In genomic region chr3:40523781-40524180, GRCh38 we compare ENCODE assay signal across 10 cellular contexts. TPM values are rescaled to one million over a fixed set of nuclear protein-coding genes. Genes with fewer than 3 reads are reported as not detected.
DNase-seq lines count a peak whose midpoint lies in the region; ATAC-seq and TF ChIP-seq lines count a peak whose summit lies in the region.
"Had no signal": no experiment of that assay in that cellular context is flagged by ENCODE, and none has a peak within 500 bp of the region (broad histone marks: within the 10 kb centered on the region; RNA-seq: fewer than 3 reads in every experiment).

No MANE protein-coding gene starts in this region.

- DNase-seq in activated CD4-positive, alpha-beta T cell treated with anti-CD3 and anti-CD28 coated beads, Interleukin-2, amount 10 ng/mL, durations not matched to agents 7 days and 5 days, result no peak
- no peak for DNase-seq in activated CD4-positive, alpha-beta T cell treated with anti-CD3 and anti-CD28 coated beads for 48 hours
- no peak for DNase-seq in activated naive CD8-positive, alpha-beta T cell treated with anti-CD3 and anti-CD28 coated beads for 36 hours
- peak; percentile 2 to 4 for DNase-seq in lung microvascular endothelial cell (ENCODE audit: low read depth in 2 of 2)
- no peak for DNase-seq in thoracic aorta (ENCODE audit: low spot score)
- DNase-seq in left lung, result no peak
- DNase-seq: effector CD4-positive, alpha-beta T cell; SJCRH30 had no signal

- POLR2A ChIA-PET in activated CD4-positive, alpha-beta T cell treated with anti-CD3 and anti-CD28 coated beads, Interleukin-2, amount 10 ng/mL, durations not matched to agents 7 days and 5 days (lab: Charles Lee), result no interaction called here

- peak overlapping the region; percentile 99 for H3K27ac Mint-ChIP-seq in activated CD4-positive, alpha-beta T cell treated with anti-CD3 and anti-CD28 coated beads, Interleukin-2, amount 10 ng/mL, durations not matched to agents 7 days and 5 days
- no peak overlapping the region for H3K27ac Mint-ChIP-seq in activated naive CD8-positive, alpha-beta T cell treated with anti-CD3 and anti-CD28 coated beads for 36 hours

- ATAC-seq in thoracic aorta (ENCODE audit: insufficient number of reproducible peaks, low FRiP score, low read depth) (no peak), HG03095 (IDR thresholded peaks at IDR 0.05; ENCODE audit: unreplicated experiment) (no peak), GM21723 (IDR thresholded peaks at IDR 0.05; ENCODE audit: unreplicated experiment) (no peak), left lung (no peak)

- TF ChIP-seq CTCF in thoracic aorta (IDR thresholded peaks at IDR 0.05) (no peak), left lung (IDR thresholded peaks at IDR 0.05) (no peak)

- H3K4me3 ChIP-seq in thoracic aorta, result peak overlapping the region; percentile 89
- H3K4me3 ChIP-seq in left lung, result peak overlapping the region in 1 of 2 donors; percentile 71

- no peaks in the 10 kb centered on the region for H3K9me3 ChIP-seq in thoracic aorta
- H3K9me3 ChIP-seq in left lung, result no peaks in the 10 kb centered on the region
- H3K9me3 ChIP-seq: SJCRH30 had no signal

- H3K27me3 ChIP-seq in thoracic aorta (replicated peaks; ENCODE audit: insufficient read depth) (no peaks in the 10 kb centered on the region), left lung (no peaks in the 10 kb centered on the region)
- H3K27me3 ChIP-seq: SJCRH30 had no signal

- intact Hi-C loops in left lung (cut with DNase I), result no loop called here

- H3K4me1 Mint-ChIP-seq in activated CD4-positive, alpha-beta T cell treated with anti-CD3 and anti-CD28 coated beads, Interleukin-2, amount 10 ng/mL, durations not matched to agents 7 days and 5 days, result peaks cover 29% of the 10 kb centered on the region
- peaks cover 17% of the 10 kb centered on the region for H3K4me1 Mint-ChIP-seq in activated naive CD8-positive, alpha-beta T cell treated with anti-CD3 and anti-CD28 coated beads for 36 hours

- H3K4me1 ChIP-seq in thoracic aorta (ENCODE audit: control insufficient read depth in 1 of 2, low read depth in 2 of 2), result peaks cover 6 to 23% of the 10 kb centered on the region in 2 donors
- H3K4me1 ChIP-seq in left lung, result peaks cover 7 to 33% of the 10 kb centered on the region in 2 donors
- H3K4me1 ChIP-seq: SJCRH30 had no signal

- CTCF ChIA-PET in activated CD4-positive, alpha-beta T cell treated with anti-CD3 and anti-CD28 coated beads, Interleukin-2, amount 10 ng/mL, durations not matched to agents 7 days and 5 days (lab: Charles Lee), result interaction anchor here (0.7 to 0.9 kb wide), 2 partner anchors 17 to 28 kb away, joined by 3 read pairs; no protein-coding TSS in a partner anchor

- H3K36me3 Mint-ChIP-seq in activated CD4-positive, alpha-beta T cell treated with anti-CD3 and anti-CD28 coated beads, Interleukin-2, amount 10 ng/mL, durations not matched to agents 7 days and 5 days (ENCODE audit: low read depth), result peaks cover 34% of the 10 kb centered on the region
- H3K36me3 Mint-ChIP-seq in activated naive CD8-positive, alpha-beta T cell treated with anti-CD3 and anti-CD28 coated beads for 36 hours, result peaks cover 19% of the 10 kb centered on the region

- peak overlapping the region; percentile 86 to 90 for H3K27ac ChIP-seq in thoracic aorta
- peak overlapping the region in 1 of 2 donors; percentile 88 for H3K27ac ChIP-seq in left lung

- H3K27me3 Mint-ChIP-seq in activated CD4-positive, alpha-beta T cell treated with anti-CD3 and anti-CD28 coated beads, Interleukin-2, amount 10 ng/mL, durations not matched to agents 7 days and 5 days, result no peaks in the 10 kb centered on the region
- H3K27me3 Mint-ChIP-seq in activated naive CD8-positive, alpha-beta T cell treated with anti-CD3 and anti-CD28 coated beads for 36 hours, result no peaks in the 10 kb centered on the region

- peak overlapping the region; percentile 96 for H3K4me3 Mint-ChIP-seq in activated CD4-positive, alpha-beta T cell treated with anti-CD3 and anti-CD28 coated beads, Interleukin-2, amount 10 ng/mL, durations not matched to agents 7 days and 5 days
- H3K4me3 Mint-ChIP-seq in activated naive CD8-positive, alpha-beta T cell treated with anti-CD3 and anti-CD28 coated beads for 36 hours, result peak overlapping the region; percentile 91

- H3K36me3 ChIP-seq in thoracic aorta (peaks cover 9% of the 10 kb centered on the region), left lung (peaks cover 0 to 14% of the 10 kb centered on the region in 2 donors)

- H3K9me3 Mint-ChIP-seq in activated CD4-positive, alpha-beta T cell treated with anti-CD3 and anti-CD28 coated beads, Interleukin-2, amount 10 ng/mL, durations not matched to agents 7 days and 5 days, result no peaks in the 10 kb centered on the region
- H3K9me3 Mint-ChIP-seq in activated naive CD8-positive, alpha-beta T cell treated with anti-CD3 and anti-CD28 coated beads for 36 hours, result no peaks in the 10 kb centered on the region

RNA-seq across cellular contexts. Expression of gene ZNF621, which starts 1.0 kb away (rescaled TPM):
- total RNA-seq in activated CD4-positive, alpha-beta T cell treated with anti-CD3 and anti-CD28 coated beads, Interleukin-2, amount 10 ng/mL, durations not matched to agents 7 days and 5 days, result 10 to 100 TPM; 21.7 to 25.6 TPM
- total RNA-seq in activated naive CD8-positive, alpha-beta T cell treated with anti-CD3 and anti-CD28 coated beads for 36 hours, result 10 to 100 TPM; 18.3 to 19.6 TPM
- total RNA-seq in lung microvascular endothelial cell (5.0 and 6.0 TPM in 2 replicates), thoracic aorta (10 to 100 TPM; 27.1 to 35.6 TPM), left lung (10 to 100 TPM; 17.6 to 22.6 TPM)

RNA-seq across cellular contexts. Expression of gene ZNF620, which starts 17.9 kb away (rescaled TPM):
- 1 to 10 TPM; 5.5 to 5.6 TPM for total RNA-seq in activated CD4-positive, alpha-beta T cell treated with anti-CD3 and anti-CD28 coated beads, Interleukin-2, amount 10 ng/mL, durations not matched to agents 7 days and 5 days
- total RNA-seq in activated naive CD8-positive, alpha-beta T cell treated with anti-CD3 and anti-CD28 coated beads for 36 hours, result 10 to 100 TPM in 1 of 2 experiments, 1 to 10 TPM in 1; 8.5 to 10.1 TPM
- total RNA-seq in lung microvascular endothelial cell (3.5 and 6.5 TPM in 2 replicates), thoracic aorta (1 to 10 TPM; 2.8 to 3.1 TPM), left lung (1 to 10 TPM; 5.5 to 6.0 TPM)

RNA-seq across cellular contexts. Expression of gene ZNF619, which starts 46.9 kb away (rescaled TPM):
- total RNA-seq in activated CD4-positive, alpha-beta T cell treated with anti-CD3 and anti-CD28 coated beads, Interleukin-2, amount 10 ng/mL, durations not matched to agents 7 days and 5 days, result 1 to 10 TPM; 9.5 to 9.8 TPM
- 1 to 10 TPM; 6.4 to 7.4 TPM for total RNA-seq in activated naive CD8-positive, alpha-beta T cell treated with anti-CD3 and anti-CD28 coated beads for 36 hours
- total RNA-seq in lung microvascular endothelial cell (4.4 and 5.8 TPM in 2 replicates), thoracic aorta (1 to 10 TPM; 3.8 to 4.0 TPM), left lung (1 to 10 TPM; 6.9 TPM)

Comparison
In these comparisons a context has a peak if more than half of its experiments do, and no peak if none do; other contexts are left out.
1. DNase-seq: peak in lung microvascular endothelial cell (2 of 2); none in activated CD4-positive, alpha-beta T cell treated with anti-CD3 and anti-CD28 coated beads, Interleukin-2, amount 10 ng/mL, durations not matched to agents 7 days and 5 days (single experiment), activated CD4-positive, alpha-beta T cell treated with anti-CD3 and anti-CD28 coated beads for 48 hours (single experiment), activated naive CD8-positive, alpha-beta T cell treated with anti-CD3 and anti-CD28 coated beads for 36 hours (single experiment), thoracic aorta (single experiment) and left lung (0 of 2).